Comparison of ENCODE assay signal across 1 cellular context in genomic region chr10:43137971-43138756, GRCh38.
TF ChIP-seq lines count a peak whose summit lies in the region.

A gene with protein sequence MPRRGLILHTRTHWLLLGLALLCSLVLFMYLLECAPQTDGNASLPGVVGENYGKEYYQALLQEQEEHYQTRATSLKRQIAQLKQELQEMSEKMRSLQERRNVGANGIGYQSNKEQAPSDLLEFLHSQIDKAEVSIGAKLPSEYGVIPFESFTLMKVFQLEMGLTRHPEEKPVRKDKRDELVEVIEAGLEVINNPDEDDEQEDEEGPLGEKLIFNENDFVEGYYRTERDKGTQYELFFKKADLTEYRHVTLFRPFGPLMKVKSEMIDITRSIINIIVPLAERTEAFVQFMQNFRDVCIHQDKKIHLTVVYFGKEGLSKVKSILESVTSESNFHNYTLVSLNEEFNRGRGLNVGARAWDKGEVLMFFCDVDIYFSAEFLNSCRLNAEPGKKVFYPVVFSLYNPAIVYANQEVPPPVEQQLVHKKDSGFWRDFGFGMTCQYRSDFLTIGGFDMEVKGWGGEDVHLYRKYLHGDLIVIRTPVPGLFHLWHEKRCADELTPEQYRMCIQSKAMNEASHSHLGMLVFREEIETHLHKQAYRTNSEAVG (plus strand): TSS chr10:43138445. CDS start chr10:43155150, 16,705 bp downstream.

TF ChIP-seq in K562, 482 proteins besides CTCF, POLR2A, EP300 and RAD21 (continued from another document):
- TF ChIP-seq ZNF407 (IDR thresholded peaks at IDR 0.05; ENCODE audit: low read depth) (no peak), NFXL1 (CRISPR knock-in tag; IDR thresholded peaks at IDR 0.05) (no peak), PPARD (CRISPR knock-in tag; IDR thresholded peaks at IDR 0.05) (no peak), SMAD4 (CRISPR knock-in tag; conservative IDR thresholded peaks at IDR 0.05) (peak; percentile 92), NR2F6 (CRISPR knock-in tag; IDR thresholded peaks at IDR 0.05) (no peak), ZNF740 (CRISPR knock-in tag; IDR thresholded peaks at IDR 0.05) (no peak), ZNF740 (tag; IDR thresholded peaks at IDR 0.05) (no peak), ZNF668 (CRISPR knock-in tag; IDR thresholded peaks at IDR 0.05) (no peak), TEAD2 (tag; IDR thresholded peaks at IDR 0.05) (no peak)
- TF ChIP-seq, protein P1, sequence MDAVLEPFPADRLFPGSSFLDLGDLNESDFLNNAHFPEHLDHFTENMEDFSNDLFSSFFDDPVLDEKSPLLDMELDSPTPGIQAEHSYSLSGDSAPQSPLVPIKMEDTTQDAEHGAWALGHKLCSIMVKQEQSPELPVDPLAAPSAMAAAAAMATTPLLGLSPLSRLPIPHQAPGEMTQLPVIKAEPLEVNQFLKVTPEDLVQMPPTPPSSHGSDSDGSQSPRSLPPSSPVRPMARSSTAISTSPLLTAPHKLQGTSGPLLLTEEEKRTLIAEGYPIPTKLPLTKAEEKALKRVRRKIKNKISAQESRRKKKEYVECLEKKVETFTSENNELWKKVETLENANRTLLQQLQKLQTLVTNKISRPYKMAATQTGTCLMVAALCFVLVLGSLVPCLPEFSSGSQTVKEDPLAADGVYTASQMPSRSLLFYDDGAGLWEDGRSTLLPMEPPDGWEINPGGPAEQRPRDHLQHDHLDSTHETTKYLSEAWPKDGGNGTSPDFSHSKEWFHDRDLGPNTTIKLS (IDR thresholded peaks at IDR 0.05; ENCODE audit: borderline replicate concordance, low read depth): peak; percentile 56; the same call in 1 of the 2 replicates
